In the genomic region with DNA sequence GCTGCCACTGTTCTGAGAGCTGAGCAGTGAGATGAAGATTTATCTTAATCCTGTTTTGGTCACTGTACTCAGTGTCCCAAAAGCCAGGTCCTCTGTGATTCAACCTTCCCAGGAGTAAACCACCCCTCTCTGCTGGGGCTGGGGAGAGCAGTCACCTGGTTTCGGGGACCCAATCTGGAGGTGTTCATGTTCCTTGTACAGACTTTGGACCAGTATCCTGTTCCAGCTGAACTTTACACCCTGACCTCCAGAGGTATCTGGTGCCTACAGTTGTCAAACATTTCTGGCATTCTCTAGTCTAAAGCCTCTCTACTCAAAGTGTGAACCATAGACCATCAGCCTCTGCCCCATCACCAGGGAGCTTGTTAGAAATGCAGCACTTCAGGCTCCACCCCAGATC, we compare ENCODE assay signal across 1 cellular context.
A peak's percentile ranks its signal among the peaks of the same experiment; 100 is the strongest.
TF ChIP-seq lines count a peak whose summit lies in the region.

No MANE protein-coding gene starts in this region.

TF ChIP-seq in HepG2, 621 proteins besides CTCF, POLR2A, EP300 and RAD21 (continued from another document and continues in another):
- TF ChIP-seq, protein P1, sequence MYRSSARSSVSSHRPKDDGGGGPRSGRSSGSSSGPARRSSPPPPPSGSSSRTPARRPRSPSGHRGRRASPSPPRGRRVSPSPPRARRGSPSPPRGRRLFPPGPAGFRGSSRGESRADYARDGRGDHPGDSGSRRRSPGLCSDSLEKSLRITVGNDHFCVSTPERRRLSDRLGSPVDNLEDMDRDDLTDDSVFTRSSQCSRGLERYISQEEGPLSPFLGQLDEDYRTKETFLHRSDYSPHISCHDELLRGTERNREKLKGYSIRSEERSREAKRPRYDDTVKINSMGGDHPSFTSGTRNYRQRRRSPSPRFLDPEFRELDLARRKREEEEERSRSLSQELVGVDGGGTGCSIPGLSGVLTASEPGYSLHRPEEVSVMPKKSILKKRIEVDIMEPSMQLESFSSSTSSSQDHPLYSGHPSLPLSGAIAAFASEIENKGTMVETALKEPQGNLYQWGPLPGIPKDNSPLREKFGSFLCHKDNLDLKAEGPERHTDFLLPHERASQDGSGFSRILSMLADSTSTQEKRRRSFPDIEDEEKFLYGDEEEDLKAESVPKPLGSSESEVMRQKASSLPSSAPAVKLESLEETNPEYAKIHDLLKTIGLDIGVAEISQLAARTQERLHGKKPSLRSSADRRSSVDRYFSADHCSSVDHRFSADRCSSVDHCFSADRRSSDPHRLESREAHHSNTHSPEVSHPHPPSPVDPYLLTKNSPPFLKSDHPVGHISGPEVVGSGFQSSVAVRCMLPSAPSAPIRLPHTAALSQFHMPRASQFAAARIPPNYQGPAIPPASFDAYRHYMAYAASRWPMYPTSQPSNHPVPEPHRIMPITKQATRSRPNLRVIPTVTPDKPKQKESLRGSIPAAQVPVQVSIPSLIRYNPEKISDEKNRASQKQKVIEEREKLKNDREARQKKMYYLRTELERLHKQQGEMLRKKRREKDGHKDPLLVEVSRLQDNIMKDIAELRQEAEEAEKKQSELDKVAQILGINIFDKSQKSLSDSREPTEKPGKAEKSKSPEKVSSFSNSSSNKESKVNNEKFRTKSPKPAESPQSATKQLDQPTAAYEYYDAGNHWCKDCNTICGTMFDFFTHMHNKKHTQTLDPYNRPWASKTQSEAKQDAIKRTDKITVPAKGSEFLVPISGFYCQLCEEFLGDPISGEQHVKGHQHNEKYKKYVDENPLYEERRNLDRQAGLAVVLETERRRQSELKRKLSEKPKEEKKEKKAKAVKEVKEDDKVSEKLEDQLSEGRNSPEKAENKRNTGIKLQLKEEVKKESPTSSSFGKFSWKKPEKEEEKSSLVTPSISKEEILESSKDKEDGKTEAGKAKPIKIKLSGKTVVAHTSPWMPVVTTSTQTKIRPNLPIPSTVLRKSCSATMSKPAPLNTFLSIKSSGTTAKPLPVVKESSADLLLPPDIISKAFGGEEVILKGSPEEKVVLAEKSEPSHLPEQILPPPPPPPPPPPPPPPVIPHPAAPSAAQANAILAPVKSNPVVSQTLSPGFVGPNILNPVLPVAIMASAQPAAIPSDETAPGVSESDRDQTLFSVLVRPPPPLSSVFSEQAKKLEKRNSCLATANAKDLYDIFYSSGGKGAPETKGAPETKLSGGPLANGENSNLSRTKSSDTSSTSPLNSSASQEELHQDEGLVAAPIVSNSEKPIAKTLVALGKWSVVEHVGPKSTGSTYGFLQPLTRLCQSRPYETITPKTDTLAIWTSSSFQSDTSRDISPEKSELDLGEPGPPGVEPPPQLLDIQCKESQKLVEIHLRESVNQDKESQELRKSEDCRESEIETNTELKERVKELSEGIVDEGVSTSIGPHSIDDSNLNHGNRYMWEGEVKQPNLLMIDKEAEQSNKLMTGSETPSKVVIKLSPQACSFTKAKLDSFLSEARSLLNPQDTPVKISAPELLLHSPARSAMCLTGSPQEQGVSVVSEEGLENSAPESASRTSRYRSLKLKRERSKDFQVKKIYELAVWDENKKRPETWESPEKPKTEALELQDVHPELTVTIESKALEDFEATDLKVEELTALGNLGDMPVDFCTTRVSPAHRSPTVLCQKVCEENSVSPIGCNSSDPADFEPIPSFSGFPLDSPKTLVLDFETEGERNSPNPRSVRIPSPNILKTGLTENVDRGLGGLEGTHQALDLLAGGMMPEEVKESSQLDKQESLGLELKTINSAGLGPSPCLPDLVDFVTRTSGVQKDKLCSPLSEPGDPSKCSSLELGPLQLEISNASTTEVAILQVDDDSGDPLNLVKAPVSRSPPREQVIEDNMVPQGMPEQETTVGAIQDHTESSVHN (CRISPR knock-in tag; IDR thresholded peaks at IDR 0.05): no peak
- no peak for TF ChIP-seq KLF11 (CRISPR knock-in tag; IDR thresholded peaks at IDR 0.05)
- TF ChIP-seq, protein P2, sequence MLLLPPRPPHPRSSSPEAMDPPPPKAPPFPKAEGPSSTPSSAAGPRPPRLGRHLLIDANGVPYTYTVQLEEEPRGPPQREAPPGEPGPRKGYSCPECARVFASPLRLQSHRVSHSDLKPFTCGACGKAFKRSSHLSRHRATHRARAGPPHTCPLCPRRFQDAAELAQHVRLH (CRISPR knock-in tag; IDR thresholded peaks at IDR 0.05; ENCODE audit: borderline replicate concordance, low read depth): peak; percentile 63; the same call in 1 of the 2 replicates
- peak; percentile 66; the same call in 1 of the 2 replicates for TF ChIP-seq ETV5 (CRISPR knock-in tag; IDR thresholded peaks at IDR 0.05; ENCODE audit: borderline replicate concordance)
- TF ChIP-seq ZNF720 (CRISPR knock-in tag; IDR thresholded peaks at IDR 0.05): no peak
- no peak for TF ChIP-seq ZNF333 (CRISPR knock-in tag; IDR thresholded peaks at IDR 0.05; ENCODE audit: borderline replicate concordance)
- TF ChIP-seq ZNF432 (CRISPR knock-in tag; IDR thresholded peaks at IDR 0.05; ENCODE audit: borderline replicate concordance): no peak
- TF ChIP-seq, protein P3, sequence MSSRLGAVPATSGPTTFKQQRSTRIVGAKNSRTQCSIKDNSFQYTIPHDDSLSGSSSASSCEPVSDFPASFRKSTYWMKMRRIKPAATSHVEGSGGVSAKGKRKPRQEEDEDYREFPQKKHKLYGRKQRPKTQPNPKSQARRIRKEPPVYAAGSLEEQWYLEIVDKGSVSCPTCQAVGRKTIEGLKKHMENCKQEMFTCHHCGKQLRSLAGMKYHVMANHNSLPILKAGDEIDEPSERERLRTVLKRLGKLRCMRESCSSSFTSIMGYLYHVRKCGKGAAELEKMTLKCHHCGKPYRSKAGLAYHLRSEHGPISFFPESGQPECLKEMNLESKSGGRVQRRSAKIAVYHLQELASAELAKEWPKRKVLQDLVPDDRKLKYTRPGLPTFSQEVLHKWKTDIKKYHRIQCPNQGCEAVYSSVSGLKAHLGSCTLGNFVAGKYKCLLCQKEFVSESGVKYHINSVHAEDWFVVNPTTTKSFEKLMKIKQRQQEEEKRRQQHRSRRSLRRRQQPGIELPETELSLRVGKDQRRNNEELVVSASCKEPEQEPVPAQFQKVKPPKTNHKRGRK (CRISPR knock-in tag; IDR thresholded peaks at IDR 0.05): no peak
- no peak for TF ChIP-seq ZNF761 (CRISPR knock-in tag; conservative IDR thresholded peaks at IDR 0.05)
- TF ChIP-seq ZKSCAN5 (CRISPR knock-in tag; IDR thresholded peaks at IDR 0.05): no peak
- no peak for TF ChIP-seq ZNF747 (CRISPR knock-in tag; IDR thresholded peaks at IDR 0.05; ENCODE audit: borderline replicate concordance)
- TF ChIP-seq ZFP36L1 (CRISPR knock-in tag; IDR thresholded peaks at IDR 0.05): no peak
- TF ChIP-seq ZFY (CRISPR knock-in tag; IDR thresholded peaks at IDR 0.05): no peak
- peak; percentile 62; the same call in 1 of the 2 replicates for TF ChIP-seq MEIS1 (CRISPR knock-in tag; IDR thresholded peaks at IDR 0.05; ENCODE audit: borderline replicate concordance)
- TF ChIP-seq KDM5A (IDR thresholded peaks at IDR 0.05; ENCODE audit: borderline replicate concordance, low read length): no peak
- TF ChIP-seq ZNF567 (CRISPR knock-in tag; IDR thresholded peaks at IDR 0.05; ENCODE audit: borderline replicate concordance): no peak
- TF ChIP-seq ZNF660 (CRISPR knock-in tag; IDR thresholded peaks at IDR 0.05; ENCODE audit: borderline replicate concordance, low read depth): no peak
- peak; percentile 41; the same call in 1 of the 2 replicates for TF ChIP-seq ZNF772 (CRISPR knock-in tag; IDR thresholded peaks at IDR 0.05)
- TF ChIP-seq, protein P4, sequence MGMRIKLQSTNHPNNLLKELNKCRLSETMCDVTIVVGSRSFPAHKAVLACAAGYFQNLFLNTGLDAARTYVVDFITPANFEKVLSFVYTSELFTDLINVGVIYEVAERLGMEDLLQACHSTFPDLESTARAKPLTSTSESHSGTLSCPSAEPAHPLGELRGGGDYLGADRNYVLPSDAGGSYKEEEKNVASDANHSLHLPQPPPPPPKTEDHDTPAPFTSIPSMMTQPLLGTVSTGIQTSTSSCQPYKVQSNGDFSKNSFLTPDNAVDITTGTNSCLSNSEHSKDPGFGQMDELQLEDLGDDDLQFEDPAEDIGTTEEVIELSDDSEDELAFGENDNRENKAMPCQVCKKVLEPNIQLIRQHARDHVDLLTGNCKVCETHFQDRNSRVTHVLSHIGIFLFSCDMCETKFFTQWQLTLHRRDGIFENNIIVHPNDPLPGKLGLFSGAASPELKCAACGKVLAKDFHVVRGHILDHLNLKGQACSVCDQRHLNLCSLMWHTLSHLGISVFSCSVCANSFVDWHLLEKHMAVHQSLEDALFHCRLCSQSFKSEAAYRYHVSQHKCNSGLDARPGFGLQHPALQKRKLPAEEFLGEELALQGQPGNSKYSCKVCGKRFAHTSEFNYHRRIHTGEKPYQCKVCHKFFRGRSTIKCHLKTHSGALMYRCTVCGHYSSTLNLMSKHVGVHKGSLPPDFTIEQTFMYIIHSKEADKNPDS (CRISPR knock-in tag; IDR thresholded peaks at IDR 0.05): no peak
- TF ChIP-seq, protein P5, sequence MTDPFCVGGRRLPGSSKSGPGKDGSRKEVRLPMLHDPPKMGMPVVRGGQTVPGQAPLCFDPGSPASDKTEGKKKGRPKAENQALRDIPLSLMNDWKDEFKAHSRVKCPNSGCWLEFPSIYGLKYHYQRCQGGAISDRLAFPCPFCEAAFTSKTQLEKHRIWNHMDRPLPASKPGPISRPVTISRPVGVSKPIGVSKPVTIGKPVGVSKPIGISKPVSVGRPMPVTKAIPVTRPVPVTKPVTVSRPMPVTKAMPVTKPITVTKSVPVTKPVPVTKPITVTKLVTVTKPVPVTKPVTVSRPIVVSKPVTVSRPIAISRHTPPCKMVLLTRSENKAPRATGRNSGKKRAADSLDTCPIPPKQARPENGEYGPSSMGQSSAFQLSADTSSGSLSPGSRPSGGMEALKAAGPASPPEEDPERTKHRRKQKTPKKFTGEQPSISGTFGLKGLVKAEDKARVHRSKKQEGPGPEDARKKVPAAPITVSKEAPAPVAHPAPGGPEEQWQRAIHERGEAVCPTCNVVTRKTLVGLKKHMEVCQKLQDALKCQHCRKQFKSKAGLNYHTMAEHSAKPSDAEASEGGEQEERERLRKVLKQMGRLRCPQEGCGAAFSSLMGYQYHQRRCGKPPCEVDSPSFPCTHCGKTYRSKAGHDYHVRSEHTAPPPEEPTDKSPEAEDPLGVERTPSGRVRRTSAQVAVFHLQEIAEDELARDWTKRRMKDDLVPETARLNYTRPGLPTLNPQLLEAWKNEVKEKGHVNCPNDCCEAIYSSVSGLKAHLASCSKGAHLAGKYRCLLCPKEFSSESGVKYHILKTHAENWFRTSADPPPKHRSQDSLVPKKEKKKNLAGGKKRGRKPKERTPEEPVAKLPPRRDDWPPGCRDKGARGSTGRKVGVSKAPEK (CRISPR knock-in tag; IDR thresholded peaks at IDR 0.05; ENCODE audit: borderline replicate concordance): no peak
- no peak for TF ChIP-seq ZFP37 (CRISPR knock-in tag; IDR thresholded peaks at IDR 0.05; ENCODE audit: borderline replicate concordance)
- TF ChIP-seq MYNN (CRISPR knock-in tag; IDR thresholded peaks at IDR 0.05; ENCODE audit: low read depth): no peak
- TF ChIP-seq, protein P6, sequence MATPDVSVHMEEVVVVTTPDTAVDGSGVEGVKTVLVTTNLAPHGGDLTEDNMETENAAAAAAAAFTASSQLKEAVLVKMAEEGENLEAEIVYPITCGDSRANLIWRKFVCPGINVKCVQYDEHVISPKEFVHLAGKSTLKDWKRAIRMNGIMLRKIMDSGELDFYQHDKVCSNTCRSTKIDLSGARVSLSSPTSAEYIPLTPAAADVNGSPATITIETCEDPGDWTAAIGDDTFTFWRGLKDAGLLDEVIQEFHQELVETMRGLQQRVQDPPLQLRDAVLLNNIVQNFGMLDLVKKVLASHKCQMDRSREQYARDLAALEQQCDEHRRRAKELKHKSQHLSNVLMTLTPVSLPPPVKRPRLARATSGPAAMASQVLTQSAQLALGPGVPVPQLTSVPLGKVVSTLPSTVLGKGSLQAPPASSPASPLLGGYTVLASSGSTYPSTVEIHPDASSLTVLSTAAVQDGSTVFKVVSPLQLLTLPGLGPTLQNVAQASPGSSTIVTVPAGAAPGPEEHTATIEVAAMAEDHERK (CRISPR knock-in tag; IDR thresholded peaks at IDR 0.05; ENCODE audit: low read depth): no peak
- 0 out of 2 replicates have a peak, but pooled peaks have one; percentile 42 for TF ChIP-seq ZSCAN31 (CRISPR knock-in tag; IDR thresholded peaks at IDR 0.05; ENCODE audit: low read depth)
- TF ChIP-seq MEIS2 (CRISPR knock-in tag; IDR thresholded peaks at IDR 0.05): no peak
- peak; percentile 22; the same call in 1 of the 2 replicates for TF ChIP-seq MXD4 (CRISPR knock-in tag; IDR thresholded peaks at IDR 0.05)
- TF ChIP-seq TBP (CRISPR knock-in tag; IDR thresholded peaks at IDR 0.05): no peak
- TF ChIP-seq ZMYM4 (CRISPR knock-in tag; IDR thresholded peaks at IDR 0.05): peak; percentile 97
- peak; percentile 47; the same call in 1 of the 2 replicates for TF ChIP-seq PHF21A (CRISPR knock-in tag; IDR thresholded peaks at IDR 0.05)
- no peak for TF ChIP-seq SRY (CRISPR knock-in tag; IDR thresholded peaks at IDR 0.05)
- TF ChIP-seq THAP11 (CRISPR knock-in tag; IDR thresholded peaks at IDR 0.05): peak; percentile 37; the same call in 1 of the 2 replicates
- TF ChIP-seq ZNF782 (CRISPR knock-in tag; IDR thresholded peaks at IDR 0.05; ENCODE audit: borderline replicate concordance): peak; percentile 45; the same call in 1 of the 2 replicates
- no peak for TF ChIP-seq PHB2 (IDR thresholded peaks at IDR 0.05; ENCODE audit: partially characterized antibody)
- TF ChIP-seq SP140L (CRISPR knock-in tag; IDR thresholded peaks at IDR 0.05; ENCODE audit: borderline replicate concordance): no peak
- TF ChIP-seq SMYD3 (CRISPR knock-in tag; IDR thresholded peaks at IDR 0.05): no peak
- TF ChIP-seq, protein P7, sequence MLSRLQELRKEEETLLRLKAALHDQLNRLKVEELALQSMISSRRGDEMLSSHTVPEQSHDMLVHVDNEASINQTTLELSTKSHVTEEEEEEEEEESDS (CRISPR knock-in tag; IDR thresholded peaks at IDR 0.05; ENCODE audit: borderline replicate concordance): no peak
- no peak for TF ChIP-seq MAFF (IDR thresholded peaks at IDR 0.05; ENCODE audit: low read depth, low read length)
- no peak for TF ChIP-seq SMAD3 (CRISPR knock-in tag; IDR thresholded peaks at IDR 0.05)
- no peak for TF ChIP-seq SMARCE1 (IDR thresholded peaks at IDR 0.05; ENCODE audit: borderline replicate concordance)
- TF ChIP-seq, protein P8, sequence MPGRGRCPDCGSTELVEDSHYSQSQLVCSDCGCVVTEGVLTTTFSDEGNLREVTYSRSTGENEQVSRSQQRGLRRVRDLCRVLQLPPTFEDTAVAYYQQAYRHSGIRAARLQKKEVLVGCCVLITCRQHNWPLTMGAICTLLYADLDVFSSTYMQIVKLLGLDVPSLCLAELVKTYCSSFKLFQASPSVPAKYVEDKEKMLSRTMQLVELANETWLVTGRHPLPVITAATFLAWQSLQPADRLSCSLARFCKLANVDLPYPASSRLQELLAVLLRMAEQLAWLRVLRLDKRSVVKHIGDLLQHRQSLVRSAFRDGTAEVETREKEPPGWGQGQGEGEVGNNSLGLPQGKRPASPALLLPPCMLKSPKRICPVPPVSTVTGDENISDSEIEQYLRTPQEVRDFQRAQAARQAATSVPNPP (CRISPR knock-in tag; IDR thresholded peaks at IDR 0.05): no peak
- TF ChIP-seq ZNF773 (CRISPR knock-in tag; IDR thresholded peaks at IDR 0.05; ENCODE audit: borderline replicate concordance): no peak
- no peak for TF ChIP-seq SP2 (CRISPR knock-in tag; IDR thresholded peaks at IDR 0.05)
- TF ChIP-seq ZNF75D (CRISPR knock-in tag; IDR thresholded peaks at IDR 0.05; ENCODE audit: borderline replicate concordance): no peak
- peak; percentile 64 for TF ChIP-seq ASH2L (IDR thresholded peaks at IDR 0.05; ENCODE audit: insufficient read length, low read depth, low read length)
- TF ChIP-seq, protein P9, sequence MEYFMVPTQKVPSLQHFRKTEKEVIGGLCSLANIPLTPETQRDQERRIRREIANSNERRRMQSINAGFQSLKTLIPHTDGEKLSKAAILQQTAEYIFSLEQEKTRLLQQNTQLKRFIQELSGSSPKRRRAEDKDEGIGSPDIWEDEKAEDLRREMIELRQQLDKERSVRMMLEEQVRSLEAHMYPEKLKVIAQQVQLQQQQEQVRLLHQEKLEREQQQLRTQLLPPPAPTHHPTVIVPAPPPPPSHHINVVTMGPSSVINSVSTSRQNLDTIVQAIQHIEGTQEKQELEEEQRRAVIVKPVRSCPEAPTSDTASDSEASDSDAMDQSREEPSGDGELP (IDR thresholded peaks at IDR 0.05; ENCODE audit: borderline replicate concordance, low read depth): 0 out of 2 replicates have a peak, but pooled peaks have one; percentile 45
